ENCODE assay signal across 9 cellular contexts in genomic region chr10:5946419-5946775, GRCh38. TPM values are rescaled to one million over a fixed set of nuclear protein-coding genes. Genes with fewer than 3 reads are reported as not detected.
A peak's percentile ranks its signal among the peaks of the same experiment; 100 is the strongest.
DNase-seq lines count a peak whose midpoint lies in the region; ATAC-seq and TF ChIP-seq lines count a peak whose summit lies in the region.
"Not testable (repeated sequence)": the region's sequence is repeated elsewhere in the genome, so short reads cannot be mapped to it uniquely, and the experiment has no call there.
"Had no signal": no experiment of that assay in that cellular context is flagged by ENCODE, and none has a peak within 500 bp of the region (broad histone marks: within the 10 kb centered on the region; RNA-seq: fewer than 3 reads in every experiment).

No MANE protein-coding gene starts in this region.

- peak overlapping the region in 2 of 3 donors; percentile 62 to 64 for H3K27ac Mint-ChIP-seq in CD4-positive, CD25-positive, alpha-beta regulatory T cell
- H3K27ac Mint-ChIP-seq in chondrocyte (ENCODE audit: unreplicated experiment), result peak overlapping the region; percentile 97

- not testable (repeated sequence) for H3K79me2 ChIP-seq in fibroblast of lung (ENCODE audit: control insufficient read depth, insufficient read depth, low read length)

- 91% methylated on average over 10 of the region's 10 CpGs for WGBS in liver
- 83 to 93% (median 90%) methylated on average over 8 to 10 of the region's 10 CpGs for WGBS in spleen, 5 donors

- not testable (repeated sequence) for H3K9me3 ChIP-seq in CD4-positive, CD25-positive, alpha-beta regulatory T cell (ENCODE audit: control insufficient read depth in 2 of 2, low read length in 2 of 2); fibroblast of lung (ENCODE audit: control insufficient read depth, insufficient read depth, low read depth, low read length); liver (ENCODE audit: control insufficient read depth in 4 of 4, low read length in 3 of 4); neutrophil; spleen; upper lobe of right lung

- H3K9me3 Mint-ChIP-seq in CD4-positive, CD25-positive, alpha-beta regulatory T cell; chondrocyte (ENCODE audit: low read depth): not testable (repeated sequence)

- H3K4me1 ChIP-seq in CD4-positive, CD25-positive, alpha-beta regulatory T cell (ENCODE audit: control insufficient read depth, insufficient read depth, low read length, poor library complexity, severe bottlenecking), result not testable (repeated sequence)
- H3K4me1 ChIP-seq in fibroblast of lung (ENCODE audit: control insufficient read depth, extremely low read depth, insufficient read depth, low read length) (peaks cover 25% of the 10 kb centered on the region), liver (ENCODE audit: control insufficient read depth in 4 of 4, insufficient read depth in 4 of 4, low read length in 3 of 4) (peaks cover 2 to 25% (median 8%) of the 10 kb centered on the region in 4 donors), neutrophil (ENCODE audit: control insufficient read depth in 1 of 2, insufficient read depth in 1 of 2, low read depth in 1 of 2, low read length in 1 of 2) (peaks cover 24 to 38% of the 10 kb centered on the region in 2 experiments), spleen (peaks cover 35 to 87% (median 76%) of the 10 kb centered on the region in 6 donors), upper lobe of right lung (peaks cover 82% of the 10 kb centered on the region)

- intact Hi-C loops in spleen (cut with DNase I; ENCODE audit: low total_unique reads); upper lobe of right lung (cut with DNase I): not testable (repeated sequence)

- DNase-seq in CD4-positive, CD25-positive, alpha-beta regulatory T cell; fibroblast of lung (ENCODE audit: low read depth in 2 of 2); spleen; upper lobe of right lung: not testable (repeated sequence)
- peak; percentile 44 for DNase-seq in chondrocyte (ENCODE audit: low spot score)

- H3K4me2 ChIP-seq in fibroblast of lung (ENCODE audit: extremely low read depth, insufficient read depth, low read length), result peak overlapping the region; percentile 94

- not testable (repeated sequence) for H3K4me3 Mint-ChIP-seq in CD4-positive, CD25-positive, alpha-beta regulatory T cell; chondrocyte (ENCODE audit: unreplicated experiment)

- not testable (repeated sequence) for H3K36me3 Mint-ChIP-seq in CD4-positive, CD25-positive, alpha-beta regulatory T cell; chondrocyte (ENCODE audit: low read depth)

- not testable (repeated sequence) for H3K27ac ChIP-seq in CD4-positive, CD25-positive, alpha-beta regulatory T cell (ENCODE audit: insufficient read depth, low read length, poor library complexity, severe bottlenecking)
- 0 out of 2 replicates have a peak overlapping the region, but pooled peaks have one; percentile 31 for H3K27ac ChIP-seq in VCaP
- peak overlapping the region; percentile 95 for H3K27ac ChIP-seq in fibroblast of lung (ENCODE audit: insufficient read depth, low read length)
- peak overlapping the region; percentile 80 to 83 for H3K27ac ChIP-seq in liver (ENCODE audit: low read depth in 1 of 2, low read length in 2 of 2)
- peak overlapping the region; percentile 65 for H3K27ac ChIP-seq in neutrophil
- peak overlapping the region in 7 of 8 donors; percentile 73 to 89 (median 85) for H3K27ac ChIP-seq in spleen
- peak overlapping the region; percentile 84 for H3K27ac ChIP-seq in upper lobe of right lung

- not testable (repeated sequence) for H2AFZ ChIP-seq in fibroblast of lung (ENCODE audit: low read length)

- not testable (repeated sequence) for TF ChIP-seq POLR2A in spleen (IDR thresholded peaks at IDR 0.05)

- H3K27me3 Mint-ChIP-seq in CD4-positive, CD25-positive, alpha-beta regulatory T cell; chondrocyte (ENCODE audit: low read depth): not testable (repeated sequence)

- not testable (repeated sequence) for H3K4me1 Mint-ChIP-seq in CD4-positive, CD25-positive, alpha-beta regulatory T cell
- peaks cover 55% of the 10 kb centered on the region for H3K4me1 Mint-ChIP-seq in chondrocyte (ENCODE audit: low read depth)

- not testable (repeated sequence) for H4K20me1 ChIP-seq in fibroblast of lung (ENCODE audit: control insufficient read depth, extremely low read depth, insufficient read depth, low read length)

- not testable (repeated sequence) for ATAC-seq in CD4-positive, CD25-positive, alpha-beta regulatory T cell (ENCODE audit: low read depth in 2 of 2); upper lobe of right lung

- not testable (repeated sequence) for TF ChIP-seq RAD21 in liver (IDR thresholded peaks at IDR 0.05)

- H3K36me3 ChIP-seq in CD4-positive, CD25-positive, alpha-beta regulatory T cell (ENCODE audit: control insufficient read depth, insufficient read depth, low read length); fibroblast of lung (ENCODE audit: control insufficient read depth, insufficient read depth, low read length); liver (ENCODE audit: control insufficient read depth in 4 of 4, insufficient read depth in 3 of 4, low read depth in 1 of 4, low read length in 3 of 4); neutrophil; spleen; upper lobe of right lung: not testable (repeated sequence)

- not testable (repeated sequence) for H3K4me3 ChIP-seq in CD4-positive, CD25-positive, alpha-beta regulatory T cell (ENCODE audit: low read depth, low read length); fibroblast of lung (replicated peaks in 1 of 4; ENCODE audit: control extremely low read depth in 1 of 4, insufficient read depth in 1 of 4, low read depth in 3 of 4, low read length in 4 of 4); liver (ENCODE audit: low read depth in 1 of 3, low read length in 3 of 3); spleen; upper lobe of right lung
- H3K4me3 ChIP-seq in neutrophil (ENCODE audit: low read depth in 1 of 2, low read length in 1 of 2), result peak overlapping the region in 1 of 2 experiments; percentile 57

- not testable (repeated sequence) for TF ChIP-seq CTCF in VCaP (conservative IDR thresholded peaks at IDR 0.05); chondrocyte (IDR thresholded peaks at IDR 0.05); fibroblast of lung (conservative IDR thresholded peaks at IDR 0.05 in 1 of 2, IDR thresholded peaks at IDR 0.05 in 1 of 2; ENCODE audit: low read depth in 1 of 2, low read length in 2 of 2); liver (IDR thresholded peaks at IDR 0.05; ENCODE audit: low read depth, low read length, missing input control); neutrophil (IDR thresholded peaks at IDR 0.05); spleen (IDR thresholded peaks at IDR 0.05 in 8 of 11, conservative IDR thresholded peaks at IDR 0.05 in 3 of 11); upper lobe of right lung (IDR thresholded peaks at IDR 0.05)

- H3K27me3 ChIP-seq in CD4-positive, CD25-positive, alpha-beta regulatory T cell (ENCODE audit: control insufficient read depth, insufficient read depth, low read length); fibroblast of lung (ENCODE audit: control insufficient read depth, insufficient read depth, low read length); liver (ENCODE audit: control insufficient read depth in 4 of 4, insufficient read depth in 4 of 4, low read length in 3 of 4); neutrophil; spleen (replicated peaks in 1 of 7); upper lobe of right lung: not testable (repeated sequence)

- not testable (repeated sequence) for H3K9ac ChIP-seq in fibroblast of lung (ENCODE audit: insufficient read depth, low read length); liver (ENCODE audit: low read depth in 1 of 2, low read length in 2 of 2)

RNA-seq across cellular contexts. Expression of gene IL15RA, which starts 30.9 kb away (rescaled TPM):
- total RNA-seq in CD4-positive, CD25-positive, alpha-beta regulatory T cell, result 17.7 TPM
- polyA plus RNA-seq in CD4-positive, CD25-positive, alpha-beta regulatory T cell, result 10 to 100 TPM in 1 of 4 donors, 1 to 10 TPM in 3; 9.1 to 13.4 (median 9.5) TPM
- total RNA-seq in chondrocyte (0.56 to 0.65 TPM in 2 of 3 replicates, not detected in the other), fibroblast of lung (9.2 and 13.7 TPM in 2 replicates), liver (1 to 10 TPM; 6.6 to 9.2 TPM), spleen (10 to 100 TPM; 18.7 to 37.4 (median 28.6) TPM), upper lobe of right lung (36.7 TPM)
- polyA plus RNA-seq in fibroblast of lung (5.9 and 8.4 TPM in 2 replicates), liver (10 to 100 TPM in 1 of 2 donors, 1 to 10 TPM in 1; 9.6 to 10.7 TPM), spleen (10 to 100 TPM in 2 of 3 donors, 1 to 10 TPM in 1; 9.9 to 13.8 (median 11.1) TPM)
- 7.4 and 10.5 TPM in 2 replicates for polyA plus RNA-seq in fibroblast of lung (2012)
- 8.6 and 12.3 TPM in 2 replicates for polyA minus RNA-seq in fibroblast of lung (ENCODE audit: low replicate concordance)
- total RNA-seq: occipital lobe had no signal

RNA-seq across cellular contexts. Expression of gene FBH1, which starts 56.4 kb away (rescaled TPM):
- 108 TPM for total RNA-seq in CD4-positive, CD25-positive, alpha-beta regulatory T cell
- polyA plus RNA-seq in CD4-positive, CD25-positive, alpha-beta regulatory T cell, result 100 to 1,000 TPM in 2 of 4 donors, 10 to 100 TPM in 2; 85.3 to 107 (median 97.0) TPM
- total RNA-seq in chondrocyte (62.2 to 96.6 TPM (median 66.5 TPM) in 3 replicates), fibroblast of lung (95.0 and 97.8 TPM in 2 replicates), liver (10 to 100 TPM; 58.1 to 58.4 TPM), spleen (100 to 1,000 TPM; 101 to 118 (median 111) TPM), upper lobe of right lung (73.3 TPM)
- polyA plus RNA-seq in fibroblast of lung (53.6 and 59.4 TPM in 2 replicates), liver (10 to 100 TPM; 19.9 to 38.1 TPM), spleen (10 to 100 TPM; 33.4 to 47.8 (median 40.9) TPM)
- 42.4 and 43.4 TPM in 2 replicates for polyA plus RNA-seq in fibroblast of lung (2012)
- 174 and 189 TPM in 2 replicates for polyA minus RNA-seq in fibroblast of lung (ENCODE audit: low replicate concordance)

RNA-seq across cellular contexts. Expression of gene ANKRD16, which starts 56.7 kb away (rescaled TPM):
- 4.8 TPM for total RNA-seq in CD4-positive, CD25-positive, alpha-beta regulatory T cell
- polyA plus RNA-seq in CD4-positive, CD25-positive, alpha-beta regulatory T cell, result 1 to 10 TPM; 3.1 to 6.3 (median 3.4) TPM
- 5.8 to 6.5 TPM (median 6.4 TPM) in 3 replicates for total RNA-seq in chondrocyte
- total RNA-seq in fibroblast of lung, result 7.2 and 9.9 TPM in 2 replicates
- 4.0 and 4.9 TPM in 2 replicates for polyA plus RNA-seq in fibroblast of lung
- polyA plus RNA-seq in fibroblast of lung (2012), result 4.5 and 5.0 TPM in 2 replicates
- 14.0 and 34.5 TPM in 2 replicates for polyA minus RNA-seq in fibroblast of lung (ENCODE audit: low replicate concordance)
- 1 to 10 TPM; 2.0 to 3.6 TPM for total RNA-seq in liver
- 1 to 10 TPM; 1.1 to 2.7 TPM for polyA plus RNA-seq in liver
- 10 to 100 TPM in 1 of 7 donors, 1 to 10 TPM in 6; 5.8 to 10.5 (median 6.8) TPM for total RNA-seq in spleen
- polyA plus RNA-seq in spleen, result 1 to 10 TPM; 2.7 to 5.1 (median 4.3) TPM
- total RNA-seq in upper lobe of right lung, result 4.6 TPM
